In the genomic region with DNA sequence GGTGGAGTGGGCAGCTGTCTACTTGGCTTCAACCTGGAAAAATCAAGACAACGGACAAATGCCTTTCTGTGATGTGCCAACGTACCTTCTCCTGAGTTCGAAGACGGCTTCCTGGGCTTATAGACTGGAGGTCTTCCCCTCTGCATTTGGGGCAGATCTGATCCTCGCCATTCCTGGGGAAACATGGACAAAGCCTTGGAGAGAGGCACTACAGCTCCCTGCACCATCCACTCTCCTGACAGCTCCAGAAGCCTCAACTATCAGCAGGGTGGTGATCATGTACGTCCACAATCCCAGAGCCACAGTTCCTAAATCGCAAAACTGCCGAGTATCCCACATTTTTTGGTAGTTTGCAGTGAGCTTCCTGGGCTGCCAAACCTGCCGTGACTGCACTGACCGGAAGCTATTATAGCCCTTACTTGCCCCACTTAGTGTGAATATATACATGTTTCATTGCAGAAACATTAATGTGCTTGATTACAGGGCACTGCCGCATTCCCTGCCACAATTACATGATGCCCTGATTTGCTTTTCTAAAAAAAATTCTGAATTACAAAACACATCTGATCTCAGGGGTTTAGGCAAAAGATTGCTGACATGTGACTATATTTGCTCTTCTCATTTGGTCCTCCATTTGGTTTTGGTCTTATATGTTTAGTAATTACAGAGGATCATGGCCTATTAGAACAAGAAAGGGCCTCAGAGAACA, we compare ENCODE assay signal across 15 cellular contexts. TPM values are rescaled to one million over a fixed set of nuclear protein-coding genes. Genes with fewer than 3 reads are reported as not detected.
A peak's percentile ranks its signal among the peaks of the same experiment; 100 is the strongest.
DNase-seq lines count a peak whose midpoint lies in the region; ATAC-seq, FAIRE-seq and TF ChIP-seq lines count a peak whose summit lies in the region.
"Had no signal": no experiment of that assay in that cellular context is flagged by ENCODE, and none has a peak within 500 bp of the region (broad histone marks: within the 10 kb centered on the region; RNA-seq: fewer than 3 reads in every experiment).

No MANE protein-coding gene starts in this region.

- in situ Hi-C loops in GM12878 (cut with MboI): no loop called here

- peak overlapping the region; percentile 38 for H3K4me2 ChIP-seq in GM12878 (ENCODE audit: control insufficient read depth, insufficient read depth)

- peak overlapping the region; percentile 99 for H3K9ac ChIP-seq in GM12878 (ENCODE audit: control insufficient read depth, insufficient read depth, low read length)

- peaks cover 98% of the 10 kb centered on the region for H3K79me2 ChIP-seq in GM12878 (ENCODE audit: control insufficient read depth, insufficient read depth, low read length)

- TF ChIP-seq CTCF in GM12878 (IDR thresholded peaks at IDR 0.05 in 2 of 3, conservative IDR thresholded peaks at IDR 0.05 in 1 of 3; ENCODE audit: control insufficient read depth in 2 of 3, extremely low read depth in 1 of 3, insufficient read depth in 1 of 3, low read depth in 3 of 3, low read length in 3 of 3) (no peak), GM10266 (IDR thresholded peaks at IDR 0.05; ENCODE audit: control insufficient read depth, insufficient read depth, low read depth, missing control alignments) (no peak)

- peaks cover 76% of the 10 kb centered on the region for H3K4me1 Mint-ChIP-seq in activated CD4-positive, alpha-beta T cell treated with anti-CD3 and anti-CD28 coated beads for 36 hours

- peak; percentile 56 for TF ChIP-seq POLR2A in GM12878 (IDR thresholded peaks at IDR 0.05; ENCODE audit: low read depth, low read length)

- intact Hi-C loops in activated CD4-positive, alpha-beta T cell treated with anti-CD3 and anti-CD28 coated beads for 36 hours (cut with DNase I, micrococcal nuclease): no loop called here
- intact Hi-C loops in GM12878 (cut with micrococcal nuclease; ENCODE audit: unreplicated experiment): loop anchor here (10.0 kb wide), 1 partner anchor 339 kb away; a partner anchor contains a TSS

- POLR2A ChIA-PET in activated CD4-positive, alpha-beta T cell treated with anti-CD3 and anti-CD28 coated beads for 36 hours (lab: Charles Lee): interaction anchor here (0.5 to 4.4 kb wide), 8 partner anchors 7 to 214 kb away, joined by 3 to 40 read pairs (median 4); no protein-coding TSS in a partner anchor
- POLR2A ChIA-PET in GM12878 (lab: Charles Lee): interaction anchor here (1.0 to 18.1 kb wide), 9 partner anchors 8 to 275 kb away, joined by 3 to 383 read pairs (median 10); a partner anchor contains a TSS

- CTCF ChIA-PET in activated CD4-positive, alpha-beta T cell treated with anti-CD3 and anti-CD28 coated beads for 36 hours (lab: Charles Lee): interaction anchor here (0.6 to 2.6 kb wide), 11 partner anchors 9 to 304 kb away, joined by 3 to 9 read pairs (median 3); no protein-coding TSS in a partner anchor
- CTCF ChIA-PET in GM12878 (lab: Yijun Ruan, JAX): interaction anchor here (0.6 to 7.6 kb wide), 9 partner anchors 11 to 207 kb away, joined by 3 to 110 read pairs (median 5); no protein-coding TSS in a partner anchor

- H3K27ac Mint-ChIP-seq in activated CD4-positive, alpha-beta T cell treated with anti-CD3 and anti-CD28 coated beads for 36 hours: peak overlapping the region; percentile 90
- H3K27ac Mint-ChIP-seq: nephron progenitor cell had no signal

- no peak for TF ChIP-seq EP300 in GM12878 (IDR thresholded peaks at IDR 0.05; ENCODE audit: borderline replicate concordance in 1 of 2, control insufficient read depth in 1 of 2, low read depth in 2 of 2, low read length in 2 of 2)

- no peaks in the 10 kb centered on the region for H3K27me3 Mint-ChIP-seq in activated CD4-positive, alpha-beta T cell treated with anti-CD3 and anti-CD28 coated beads for 36 hours

- peaks cover 9 to 10% of the 10 kb centered on the region in 2 experiments for H3K36me3 ChIP-seq in GM12878 (ENCODE audit: control insufficient read depth in 2 of 2, insufficient read depth in 2 of 2, low read length in 1 of 2)
- H3K36me3 ChIP-seq: upper lobe of left lung had no signal

- peak overlapping the region; percentile 99 for H3K27ac ChIP-seq in GM12878 (ENCODE audit: control insufficient read depth, insufficient read depth)
- H3K27ac ChIP-seq: body of pancreas had no signal

- SMC1A ChIA-PET in GM12878 (lab: Charles Lee; ENCODE audit: uncharacterized antibody, unreplicated experiment): interaction anchor here (1.2 to 26.1 kb wide), 8 partner anchors 8 to 55 kb away, joined by 3 to 522 read pairs (median 12); no protein-coding TSS in a partner anchor

- H3K4me3 Mint-ChIP-seq in activated CD4-positive, alpha-beta T cell treated with anti-CD3 and anti-CD28 coated beads for 36 hours: peak overlapping the region; percentile 90
- H3K4me3 Mint-ChIP-seq: H9, nephron progenitor cell had no signal

- peaks cover 78% of the 10 kb centered on the region for H3K36me3 Mint-ChIP-seq in activated CD4-positive, alpha-beta T cell treated with anti-CD3 and anti-CD28 coated beads for 36 hours (ENCODE audit: low read depth)

- peak overlapping the region; percentile 88 for H3K4me3 ChIP-seq in GM12878
- H3K4me3 ChIP-seq: body of pancreas, upper lobe of left lung had no signal

- no peak for ATAC-seq in activated CD4-positive, alpha-beta T cell treated with anti-CD3 and anti-CD28 coated beads for 36 hours
- ATAC-seq in GM12878 (no peak), GM19035 (IDR thresholded peaks at IDR 0.05; ENCODE audit: unreplicated experiment) (no peak)
- ATAC-seq: body of pancreas, sciatic nerve had no signal

- no peak for DNase-seq in activated CD4-positive, alpha-beta T cell treated with anti-CD3 and anti-CD28 coated beads for 36 hours
- no peak for DNase-seq in activated CD4-positive, alpha-beta T cell treated with anti-CD3 and anti-CD28 coated beads for 1 hour
- DNase-seq in NCI-H82 (lab: John Stamatoyannopoulos, UW): peak; percentile 48
- DNase-seq in GM12878 (ENCODE audit: low read depth, low spot score): no peak
- DNase-seq in stimulated activated CD8-positive, alpha-beta memory T cell treated with anti-CD3 and anti-CD28 coated beads, Interleukin-4, amount 100 ng/mL, for 48 hours: peak; percentile 34
- DNase-seq in GM10266 (ENCODE audit: extremely low spot score): no peak
- DNase-seq in DMS53 treated with DMSO at 0.1 percent for 48 hours (lab: John Stamatoyannopoulos, UW; ENCODE audit: unreplicated experiment): no peak
- DNase-seq: body of pancreas, H9, NCI-H2171 treated with DMSO at 0.1 percent for 48 hours, nephron progenitor cell, upper lobe of left lung had no signal

- H3K27me3 ChIP-seq in GM12878 (replicated peaks in 1 of 2; ENCODE audit: control insufficient read depth in 2 of 2, insufficient read depth in 2 of 2, low read length in 1 of 2): no peaks in the 10 kb centered on the region
- H3K27me3 ChIP-seq: body of pancreas, upper lobe of left lung had no signal

- H3K9me3 Mint-ChIP-seq in activated CD4-positive, alpha-beta T cell treated with anti-CD3 and anti-CD28 coated beads for 36 hours (ENCODE audit: low read depth): no peaks in the 10 kb centered on the region
- H3K9me3 Mint-ChIP-seq: H9, nephron progenitor cell had no signal

- H4K20me1 ChIP-seq in GM12878 (ENCODE audit: control insufficient read depth, insufficient read depth): no peaks in the 10 kb centered on the region

- no TSS peak for BruUV-seq in GM12878 (replicated peaks; lab: Mats Ljungman, UMichigan)

- 14% methylated on average over 11 of the region's 11 CpGs for WGBS in GM12878 (ENCODE audit: insufficient coverage, insufficient replicate concordance, low lambda C conversion rate, missing lambda C conversion rate)

- no peak overlapping the region for H2AFZ ChIP-seq in GM12878 (ENCODE audit: control insufficient read depth, low read depth, low read length)

- RAD21 ChIA-PET in GM12878 (lab: Charles Lee; ENCODE audit: unreplicated experiment): interaction anchor here (0.8 to 11.9 kb wide), 5 partner anchors 8 to 168 kb away, joined by 3 to 196 read pairs (median 15); no protein-coding TSS in a partner anchor

- no peak for TF ChIP-seq RAD21 in GM12878 (IDR thresholded peaks at IDR 0.05; ENCODE audit: insufficient read depth, low read depth, low read length)

- H3K9me3 ChIP-seq in GM12878 (replicated peaks; ENCODE audit: control insufficient read depth, insufficient read depth, low read length): no peaks in the 10 kb centered on the region
- H3K9me3 ChIP-seq: body of pancreas, upper lobe of left lung had no signal

- peaks cover 46% of the 10 kb centered on the region for H3K4me1 ChIP-seq in GM12878 (ENCODE audit: control insufficient read depth, insufficient read depth, low read length)

- no peak for FAIRE-seq in GM12878 (lab: Jason Lieb, UNC)
- FAIRE-seq: A204.1 had no signal

RNA-seq across cellular contexts. Expression of a gene that starts 2.8 kb away (rescaled TPM):
- total RNA-seq in activated CD4-positive, alpha-beta T cell treated with anti-CD3 and anti-CD28 coated beads for 36 hours: 100 to 1,000 TPM; 103 to 113 TPM
- 317 and 349 TPM in 2 replicates for total RNA-seq in GM12878 (2013; cell fraction: nucleolus; rRNA removed)
- total RNA-seq in GM12878 (2014; rRNA removed) (144 and 153 TPM in 2 replicates), GM12878 (2014; rRNA removed; fragmentation: Illumina TruSeq; extraction: Trizol) (111 and 116 TPM in 2 replicates), GM12878 (2021) (163 and 164 TPM in 2 replicates)
- polyA plus RNA-seq in GM12878 (2011; ENCODE audit: low read depth): 44.2 TPM
- polyA plus RNA-seq in GM12878 (2011; rRNA removed) (106 and 147 TPM in 2 replicates), GM12878 (2014; fragmentation: Illumina TruSeq; extraction: Trizol) (82.8 and 140 TPM in 2 replicates), GM12878 (2014; fragmentation: Nextera tagmentation; extraction: Ambion mirVana) (10 to 100 TPM; 13.8 to 16.6 TPM), GM12878 (2014; rRNA removed) (153 and 156 TPM in 2 replicates), GM12878 (2016; fragmentation: Nextera tagmentation; extraction: Ambion mirVana) (10 to 100 TPM; 69.6 to 79.5 TPM)
- 186 and 209 TPM in 2 replicates for polyA plus RNA-seq in GM12878 (2011; cell fraction: cytosol; rRNA removed)
- 205 and 241 TPM in 2 replicates for polyA plus RNA-seq in GM12878 (2011; cell fraction: nucleus; rRNA removed)
- polyA plus RNA-seq in GM12878 (2012): 65.1 and 86.6 TPM in 2 replicates
- polyA minus RNA-seq in GM12878 (2011; rRNA and poly(A)+ RNA removed): 194 and 283 TPM in 2 replicates
- 61.2 and 66.6 TPM in 2 replicates for polyA minus RNA-seq in GM12878 (2011; cell fraction: cytosol; rRNA and poly(A)+ RNA removed)
- polyA minus RNA-seq in GM12878 (2011; cell fraction: nucleus; rRNA and poly(A)+ RNA removed): 99.3 and 141 TPM in 2 replicates

RNA-seq across cellular contexts. Expression of a gene that starts 46.8 kb away (rescaled TPM):
- total RNA-seq in activated CD4-positive, alpha-beta T cell treated with anti-CD3 and anti-CD28 coated beads for 36 hours: 100 to 1,000 TPM; 168 to 169 TPM
- total RNA-seq in GM12878 (2013; cell fraction: nucleolus; rRNA removed): 127 and 130 TPM in 2 replicates
- total RNA-seq in GM12878 (2014; rRNA removed) (74.9 and 81.1 TPM in 2 replicates), GM12878 (2014; rRNA removed; fragmentation: Illumina TruSeq; extraction: Trizol) (63.1 and 74.8 TPM in 2 replicates), GM12878 (2021) (116 and 133 TPM in 2 replicates)
- 38.7 TPM for polyA plus RNA-seq in GM12878 (2011; ENCODE audit: low read depth)
- polyA plus RNA-seq in GM12878 (2011; rRNA removed) (45.5 and 71.1 TPM in 2 replicates), GM12878 (2014; fragmentation: Illumina TruSeq; extraction: Trizol) (64.7 and 94.2 TPM in 2 replicates), GM12878 (2014; fragmentation: Nextera tagmentation; extraction: Ambion mirVana) (10 to 100 TPM; 26.0 to 50.2 TPM), GM12878 (2014; rRNA removed) (98.6 and 106 TPM in 2 replicates), GM12878 (2016; fragmentation: Nextera tagmentation; extraction: Ambion mirVana) (100 to 1,000 TPM in 1 of 2 experiments, 10 to 100 TPM in 1; 97.9 to 113 TPM)
- polyA plus RNA-seq in GM12878 (2011; cell fraction: cytosol; rRNA removed): 118 and 119 TPM in 2 replicates
- polyA plus RNA-seq in GM12878 (2011; cell fraction: nucleus; rRNA removed): 334 and 350 TPM in 2 replicates
- 63.6 and 78.6 TPM in 2 replicates for polyA plus RNA-seq in GM12878 (2012)
- 85.9 and 103 TPM in 2 replicates for polyA minus RNA-seq in GM12878 (2011; rRNA and poly(A)+ RNA removed)
- polyA minus RNA-seq in GM12878 (2011; cell fraction: cytosol; rRNA and poly(A)+ RNA removed): 31.7 and 47.3 TPM in 2 replicates
- polyA minus RNA-seq in GM12878 (2011; cell fraction: nucleus; rRNA and poly(A)+ RNA removed): 69.5 and 128 TPM in 2 replicates

Comparison
In these comparisons a context has a peak if more than half of its experiments do, and no peak if none do; other contexts are left out.
1. DNase-seq: peak in NCI-H82 (single experiment) and stimulated activated CD8-positive, alpha-beta memory T cell treated with anti-CD3 and anti-CD28 coated beads, Interleukin-4, amount 100 ng/mL, for 48 hours (single experiment); none in activated CD4-positive, alpha-beta T cell treated with anti-CD3 and anti-CD28 coated beads for 36 hours (single experiment), activated CD4-positive, alpha-beta T cell treated with anti-CD3 and anti-CD28 coated beads for 1 hour (single experiment), GM12878 (single experiment), GM10266 (single experiment) and DMS53 treated with DMSO at 0.1 percent for 48 hours (single experiment).